ENCODE assay signal across 9 cellular contexts in the genomic region with DNA sequence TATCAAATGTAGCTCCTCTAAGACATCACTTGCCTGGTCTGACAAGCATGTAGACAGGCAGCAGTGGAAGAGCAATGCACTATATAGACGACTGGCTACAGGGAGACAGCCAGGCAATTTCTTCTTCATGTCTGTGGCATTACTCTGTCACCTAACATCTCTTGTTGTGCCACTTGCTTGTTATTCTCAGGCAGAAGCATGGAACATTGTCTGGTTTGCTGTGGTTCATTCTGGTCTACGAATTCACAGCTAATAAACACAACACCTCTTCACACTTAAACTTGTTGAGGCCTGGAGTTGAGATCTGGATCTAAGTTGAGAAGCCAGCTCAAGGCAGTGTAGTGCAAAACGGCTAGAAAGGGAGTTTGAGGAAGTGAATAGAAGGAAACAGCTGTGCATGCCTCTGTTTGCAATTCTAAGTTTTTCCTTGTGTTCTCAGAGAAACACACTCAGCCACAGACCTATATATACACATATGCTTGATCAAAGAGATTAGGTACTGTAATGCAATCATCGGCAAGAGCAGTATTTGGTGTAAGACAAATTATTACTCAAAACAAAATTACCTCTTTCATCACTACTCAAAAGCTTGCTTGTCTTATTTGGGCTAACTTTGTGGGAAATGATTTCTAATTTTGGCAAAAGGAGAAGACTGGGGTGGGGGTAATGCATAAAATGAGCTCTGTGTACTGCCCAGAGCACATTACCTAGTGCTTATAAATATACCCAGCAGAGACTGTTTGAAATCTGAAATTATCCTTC.
DNase-seq lines count a peak whose midpoint lies in the region; ATAC-seq and TF ChIP-seq lines count a peak whose summit lies in the region.
"Had no signal": no experiment of that assay in that cellular context is flagged by ENCODE, and none has a peak within 500 bp of the region (broad histone marks: within the 10 kb centered on the region; RNA-seq: fewer than 3 reads in every experiment).

No MANE protein-coding gene starts in this region.

- H3K4me1 Mint-ChIP-seq in endodermal cell = peaks cover 23% of the 10 kb centered on the region
- H3K4me1 Mint-ChIP-seq in stimulated activated naive CD8-positive, alpha-beta T cell treated with anti-CD3 and anti-CD28 coated beads, Interleukin-15, amount 100 ng/mL, for 72 hours = peaks cover 36% of the 10 kb centered on the region

- H3K9me3 ChIP-seq in endodermal cell (ENCODE audit: control insufficient read depth, low read length) = no peaks in the 10 kb centered on the region

- no peaks in the 10 kb centered on the region for H3K9me3 Mint-ChIP-seq in endodermal cell
- H3K9me3 Mint-ChIP-seq in stimulated activated naive CD8-positive, alpha-beta T cell treated with anti-CD3 and anti-CD28 coated beads, Interleukin-15, amount 100 ng/mL, for 72 hours = no peaks in the 10 kb centered on the region
- H3K9me3 Mint-ChIP-seq: T-cell had no signal

- peak; percentile 86 for ATAC-seq in GM18858 (IDR thresholded peaks at IDR 0.05; ENCODE audit: unreplicated experiment)
- peak; percentile 92 for ATAC-seq in HG02642 (IDR thresholded peaks at IDR 0.05; ENCODE audit: poor library complexity, unreplicated experiment)
- peak; percentile 83 for ATAC-seq in stimulated activated naive CD8-positive, alpha-beta T cell treated with anti-CD3 and anti-CD28 coated beads, Interleukin-15, amount 100 ng/mL, for 72 hours

- H3K4me3 ChIP-seq in endodermal cell (ENCODE audit: low read length) = no peak overlapping the region

- DNase-seq in NCI-H446 treated with DMSO at 0.1 percent for 48 hours (lab: John Stamatoyannopoulos, UW) (peak; percentile 27), endodermal cell (no peak), COLO829 (ENCODE audit: low spot score) (no peak), SW 1271 (lab: John Stamatoyannopoulos, UW) (no peak), SHP77 (lab: John Stamatoyannopoulos, UW) (no peak)
- peak in 1 of 2 donors; percentile 10 for DNase-seq in stimulated activated naive CD8-positive, alpha-beta T cell treated with anti-CD3 and anti-CD28 coated beads, Interleukin-15, amount 100 ng/mL, for 72 hours
- DNase-seq: T-cell had no signal

- peak overlapping the region; percentile 34 for H3K27ac ChIP-seq in endodermal cell (ENCODE audit: low read depth, low read length)

- H3K27me3 Mint-ChIP-seq in endodermal cell (ENCODE audit: insufficient read depth) = no peaks in the 10 kb centered on the region
- no peaks in the 10 kb centered on the region for H3K27me3 Mint-ChIP-seq in stimulated activated naive CD8-positive, alpha-beta T cell treated with anti-CD3 and anti-CD28 coated beads, Interleukin-15, amount 100 ng/mL, for 72 hours
- H3K27me3 Mint-ChIP-seq: T-cell had no signal

- no peak for TF ChIP-seq CTCF in endodermal cell (conservative IDR thresholded peaks at IDR 0.05)

- H3K27me3 ChIP-seq in endodermal cell (ENCODE audit: control insufficient read depth, insufficient read depth, low read length, poor library complexity, severe bottlenecking) = no peaks in the 10 kb centered on the region

- H3K36me3 Mint-ChIP-seq in endodermal cell (ENCODE audit: low read depth) = peaks cover 6% of the 10 kb centered on the region

- H3K4me3 Mint-ChIP-seq in endodermal cell = no peak overlapping the region
- H3K4me3 Mint-ChIP-seq in stimulated activated naive CD8-positive, alpha-beta T cell treated with anti-CD3 and anti-CD28 coated beads, Interleukin-15, amount 100 ng/mL, for 72 hours = peak overlapping the region; percentile 45 to 53
- H3K4me3 Mint-ChIP-seq: T-cell had no signal

- 76 to 83% methylated on average over 2 to 4 of the region's 4 CpGs for WGBS in endodermal cell (ENCODE audit: insufficient coverage in 1 of 2, insufficient read length in 1 of 2), 2 experiments

- H3K4me1 ChIP-seq in endodermal cell (ENCODE audit: control insufficient read depth, insufficient read depth, low read length) = peaks cover 5% of the 10 kb centered on the region

- peaks cover 5% of the 10 kb centered on the region for H3K36me3 ChIP-seq in endodermal cell (ENCODE audit: control insufficient read depth, insufficient read depth, low read length)

- no peak overlapping the region for H3K27ac Mint-ChIP-seq in endodermal cell
- H3K27ac Mint-ChIP-seq in stimulated activated naive CD8-positive, alpha-beta T cell treated with anti-CD3 and anti-CD28 coated beads, Interleukin-15, amount 100 ng/mL, for 72 hours = peak overlapping the region; percentile 86 to 93

- no peak overlapping the region for H3K9ac ChIP-seq in endodermal cell (ENCODE audit: extremely low read depth, low read length, poor library complexity, severe bottlenecking)
